9 cellular contexts compared by ENCODE assay signal in the genomic region with DNA sequence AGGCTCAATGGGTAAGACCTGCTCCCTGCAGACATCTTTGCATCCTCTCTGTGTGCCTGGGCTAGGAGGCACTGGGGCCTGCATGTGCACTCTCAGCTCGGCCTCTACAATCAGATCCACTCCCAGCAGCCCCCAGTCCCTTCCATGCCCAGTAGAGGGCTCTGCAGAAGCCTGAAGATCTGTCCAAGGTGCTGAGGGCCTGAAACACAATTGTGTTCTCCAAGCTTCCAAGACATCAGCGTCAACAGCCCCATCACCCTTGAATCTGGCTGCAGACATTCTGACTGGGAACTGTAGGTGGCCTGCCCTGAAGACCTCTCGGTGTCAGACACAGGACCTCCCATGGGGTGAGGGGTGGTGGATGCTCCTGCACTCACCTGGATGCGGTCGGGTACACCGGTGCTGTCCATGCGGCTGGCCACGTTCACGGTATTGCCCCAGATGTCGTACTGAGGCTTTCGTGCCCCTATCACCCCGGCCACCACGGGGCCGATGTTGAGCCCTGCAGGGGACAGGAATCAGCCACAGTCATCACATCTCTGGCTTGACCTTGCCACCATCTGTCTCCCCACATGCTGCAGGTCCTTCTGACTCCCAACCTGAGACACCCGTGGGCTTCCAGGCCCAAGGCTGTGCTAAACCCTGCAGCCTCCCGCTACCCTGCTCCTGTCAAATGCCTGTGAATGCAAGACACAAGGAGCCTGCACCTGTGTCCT.
DNase-seq lines count a peak whose midpoint lies in the region; ATAC-seq, FAIRE-seq and TF ChIP-seq lines count a peak whose summit lies in the region.
"Had no signal": no experiment of that assay in that cellular context is flagged by ENCODE, and none has a peak within 500 bp of the region (broad histone marks: within the 10 kb centered on the region; RNA-seq: fewer than 3 reads in every experiment).

No MANE protein-coding gene starts in this region.

- H3K4me3 ChIP-seq in heart right ventricle, result no peak overlapping the region
- H3K4me3 ChIP-seq in small intestine (ENCODE audit: low read depth in 1 of 2, low read length in 2 of 2), result no peak overlapping the region

- peaks cover 6% of the 10 kb centered on the region for H3K36me3 Mint-ChIP-seq in Calu3 (ENCODE audit: insufficient read depth, unreplicated experiment)
- no peaks in the 10 kb centered on the region for H3K36me3 Mint-ChIP-seq in activated naive CD4-positive, alpha-beta T cell treated with anti-CD3 and anti-CD28 coated beads, Interleukin-2, amount 50 U/mL, for 72 hours

- H3K27me3 ChIP-seq in heart right ventricle (no peaks in the 10 kb centered on the region), small intestine (ENCODE audit: control insufficient read depth in 2 of 2, insufficient read depth in 2 of 2, low read length in 2 of 2) (no peaks in the 10 kb centered on the region)

- H3K4me1 ChIP-seq in heart right ventricle, result peaks cover 0 to 29% (median 5%) of the 10 kb centered on the region in 9 donors
- H3K4me1 ChIP-seq in small intestine (ENCODE audit: control insufficient read depth in 2 of 2, insufficient read depth in 1 of 2, low read depth in 1 of 2, low read length in 1 of 2), result no peaks in the 10 kb centered on the region

- CTCF ChIA-PET in Calu3 (lab: Charles Lee), result interaction anchor here (0.6 to 1.0 kb wide), 3 partner anchors 12 to 203 kb away, joined by 3 to 4 read pairs (median 3); no protein-coding TSS in a partner anchor

- H3K4me1 Mint-ChIP-seq in Calu3 (ENCODE audit: low read depth, unreplicated experiment), result no peaks in the 10 kb centered on the region

- H3K27ac ChIP-seq in heart right ventricle (no peak overlapping the region), small intestine (ENCODE audit: low read depth in 1 of 2, low read length in 1 of 2) (no peak overlapping the region)

- TF ChIP-seq CTCF in Calu3 (IDR thresholded peaks at IDR 0.05; ENCODE audit: unreplicated experiment) (peak; percentile 51), heart right ventricle (IDR thresholded peaks at IDR 0.05) (peak; percentile 17 to 72 (median 56))

- BruUV-seq in Calu3 (replicated peaks; lab: Mats Ljungman, UMichigan), result no TSS peak

- intact Hi-C loops in Calu3 (cut with micrococcal nuclease; ENCODE audit: unreplicated experiment) (no loop called here), heart right ventricle (cut with DNase I) (no loop called here)

- 79% methylated on average over 16 of the region's 16 CpGs for WGBS in heart right ventricle, 2 donors
- 79 to 80% (median 80%) methylated on average over 16 of the region's 16 CpGs for WGBS in small intestine, 3 donors

- peaks cover 4% of the 10 kb centered on the region for H3K9me3 Mint-ChIP-seq in Calu3 (ENCODE audit: low read depth, unreplicated experiment)
- H3K9me3 Mint-ChIP-seq in activated naive CD4-positive, alpha-beta T cell treated with anti-CD3 and anti-CD28 coated beads, Interleukin-2, amount 50 U/mL, for 72 hours, result no peaks in the 10 kb centered on the region

- peaks cover 33% of the 10 kb centered on the region for H3K27me3 Mint-ChIP-seq in Calu3 (ENCODE audit: unreplicated experiment)

- no peaks in the 10 kb centered on the region for H3K9me3 ChIP-seq in heart right ventricle
- H3K9me3 ChIP-seq in small intestine (ENCODE audit: control insufficient read depth, low read depth), result no peaks in the 10 kb centered on the region

- no peak for FAIRE-seq in small intestine (lab: Jason Lieb, UNC)
- FAIRE-seq: TTC549 had no signal

- DNase-seq in Calu3, result peak; percentile 72
- peak; percentile 19 for DNase-seq in NCI-H1694 treated with DMSO at 0.1 percent for 48 hours (lab: John Stamatoyannopoulos, UW)
- DNase-seq in activated naive CD4-positive, alpha-beta T cell treated with anti-CD3 and anti-CD28 coated beads, Interleukin-2, amount 50 U/mL, for 72 hours (ENCODE audit: low spot score in 2 of 2), result peak in 1 of 2 donors; percentile 49
- peak in 1 of 2 donors; percentile 44 for DNase-seq in heart right ventricle
- peak; percentile 38 for DNase-seq in small intestine

- H3K4me3 Mint-ChIP-seq in Calu3 (ENCODE audit: low read depth, unreplicated experiment), result no peak overlapping the region

- H3K36me3 ChIP-seq in heart right ventricle, result peaks cover 0 to 94% (median 4%) of the 10 kb centered on the region in 9 donors
- H3K36me3 ChIP-seq in small intestine (ENCODE audit: control insufficient read depth in 2 of 2, insufficient read depth in 2 of 2, low read length in 2 of 2), result no peaks in the 10 kb centered on the region

- H3K27ac Mint-ChIP-seq in Calu3 (ENCODE audit: unreplicated experiment), result peak overlapping the region; percentile 45
- H3K27ac Mint-ChIP-seq in activated naive CD4-positive, alpha-beta T cell treated with anti-CD3 and anti-CD28 coated beads, Interleukin-2, amount 50 U/mL, for 72 hours, result peak overlapping the region in 1 of 2 donors; percentile 24

- ATAC-seq in GM19468 (IDR thresholded peaks at IDR 0.05; ENCODE audit: extremely low read depth, unreplicated experiment) (peak; percentile 42), heart right ventricle (peak in 7 of 8 donors; percentile 6 to 50 (median 43)), GM21723 (IDR thresholded peaks at IDR 0.05; ENCODE audit: unreplicated experiment) (no peak), GM18517 (IDR thresholded peaks at IDR 0.05; ENCODE audit: unreplicated experiment) (no peak)
- peak; percentile 20 to 73 for ATAC-seq in activated naive CD4-positive, alpha-beta T cell treated with anti-CD3 and anti-CD28 coated beads, Interleukin-2, amount 50 U/mL, for 72 hours

Comparison
In these comparisons a context has a peak if more than half of its experiments do, and no peak if none do; other contexts are left out.
1. ATAC-seq: peak in GM19468 (single experiment), activated naive CD4-positive, alpha-beta T cell treated with anti-CD3 and anti-CD28 coated beads, Interleukin-2, amount 50 U/mL, for 72 hours (2 of 2) and heart right ventricle (7 of 8); none in GM21723 (single experiment) and GM18517 (single experiment).